Comparison of ENCODE assay signal across 10 cellular contexts in the genomic region with DNA sequence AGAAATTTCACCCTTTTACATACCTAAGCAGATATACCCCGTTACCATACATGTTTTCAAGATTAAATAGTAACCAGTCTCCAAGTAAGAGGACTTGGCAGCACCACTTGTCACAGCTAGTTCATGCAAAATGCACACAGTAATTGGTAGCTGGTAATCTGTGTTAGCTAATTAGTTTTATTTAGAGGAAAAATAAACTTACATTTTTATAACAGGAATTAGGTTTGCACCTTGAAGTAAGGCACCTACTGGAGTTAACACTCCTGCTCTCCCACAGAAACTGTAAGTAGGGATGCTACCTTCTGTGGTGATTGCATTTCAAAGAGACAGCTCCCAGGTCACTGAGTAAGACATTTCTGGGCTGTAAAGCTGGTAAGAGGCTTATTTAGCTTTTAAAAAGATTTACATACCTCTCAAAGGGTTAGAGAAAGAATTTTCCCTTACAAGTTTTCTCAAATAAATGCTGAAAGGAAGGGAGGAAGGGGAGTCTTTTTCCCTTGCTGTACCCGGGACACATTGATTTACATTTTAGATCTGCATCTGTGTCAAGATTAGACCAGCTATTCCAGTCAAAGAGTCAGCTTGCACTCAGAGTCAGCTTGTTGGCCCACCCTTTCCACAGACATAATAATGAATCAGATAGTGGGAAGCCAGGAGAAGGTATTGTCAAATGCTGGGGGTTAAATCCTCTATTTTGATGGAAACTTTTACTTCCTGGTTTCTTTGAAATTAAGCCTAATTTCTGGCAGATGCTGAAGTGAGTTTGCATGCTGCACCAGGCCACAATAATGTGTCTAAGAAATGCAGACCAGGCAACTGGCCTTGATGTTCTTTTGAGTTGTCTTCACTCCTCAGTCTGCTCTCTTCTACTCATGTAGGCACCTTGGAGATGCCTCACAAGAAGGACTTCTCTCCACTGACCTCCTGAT.
A peak's percentile ranks its signal among the peaks of the same experiment; 100 is the strongest.
DNase-seq lines count a peak whose midpoint lies in the region; ATAC-seq, FAIRE-seq and TF ChIP-seq lines count a peak whose summit lies in the region.
"Had no signal": no experiment of that assay in that cellular context is flagged by ENCODE, and none has a peak within 500 bp of the region (broad histone marks: within the 10 kb centered on the region; RNA-seq: fewer than 3 reads in every experiment).

No MANE protein-coding gene starts in this region.

- H3K9me2 ChIP-seq in PC-3 (replicated peaks; ENCODE audit: low read length): no peaks in the 10 kb centered on the region

- intact Hi-C loops in PC-3 (cut with micrococcal nuclease): no loop called here

- peak overlapping the region; percentile 38 for H4K91ac ChIP-seq in H1 (replicated peaks; ENCODE audit: insufficient read length, low read length)

- no peak overlapping the region for H2BK120ac ChIP-seq in H1 (replicated peaks; ENCODE audit: low read depth, low read length)

- no peak overlapping the region for H3K4ac ChIP-seq in H1 (replicated peaks; ENCODE audit: insufficient read length, low read depth, low read length)

- ATAC-seq in PC-3 (no peak), GM18870 (IDR thresholded peaks at IDR 0.05; ENCODE audit: unreplicated experiment) (no peak)

- peak overlapping the region; percentile 88 for H2BK15ac ChIP-seq in H1 (ENCODE audit: low read length)

- no peak overlapping the region for H3K56ac ChIP-seq in H1 (replicated peaks; ENCODE audit: insufficient read length, low read depth, low read length)

- H3K27me3 ChIP-seq in PC-3 (ENCODE audit: low read length) (no peaks in the 10 kb centered on the region), H1 (replicated peaks in 1 of 4; ENCODE audit: control insufficient read depth in 3 of 4, extremely low read depth in 1 of 4, insufficient read depth in 3 of 4, low read length in 3 of 4) (peaks cover 0 to 2% (median 0%) of the 10 kb centered on the region in 4 experiments; a peak in 1 of 7 replicates)

- peak overlapping the region; percentile 81; the same call in 1 of the 2 replicates for H3K4me2 ChIP-seq in PC-3 (ENCODE audit: low read length)
- H3K4me2 ChIP-seq in H1 (ENCODE audit: insufficient read depth in 1 of 2, low read depth in 2 of 2, low read length in 2 of 2): peak overlapping the region; percentile 44 to 74

- POLR2A ChIA-PET in PC-3 (lab: Charles Lee; ENCODE audit: unreplicated experiment): interaction anchor here (0.6 to 1.6 kb wide), 2 partner anchors 11 to 60 kb away, joined by 3 to 15 read pairs; no protein-coding TSS in a partner anchor
- POLR2A ChIA-PET in H1 (lab: Charles Lee; ENCODE audit: partially characterized antibody): interaction anchor here (0.7 to 5.8 kb wide), 8 partner anchors 10 to 78 kb away, joined by 3 to 68 read pairs (median 6); a partner anchor contains a TSS

- H3K23me2 ChIP-seq in H1 (ENCODE audit: low read depth, low read length): peaks cover 3% of the 10 kb centered on the region; the same call in 1 of the 2 replicates

- no peak overlapping the region for H3K4me3 ChIP-seq in PC-3 (ENCODE audit: low read length)
- H3K4me3 ChIP-seq in H1 (ENCODE audit: extremely low read depth in 1 of 4, insufficient read depth in 2 of 4, low read depth in 3 of 4, low read length in 4 of 4): peak overlapping the region in 1 of 4 experiments; percentile 19; a peak in 1 of 8 replicates
- no peak overlapping the region for H3K4me3 ChIP-seq in skin epidermis

- CTCF ChIA-PET in PC-3 (lab: Charles Lee) (interaction anchor here (0.6 kb wide), 1 partner anchor 44 kb away, joined by 3 read pairs; no protein-coding TSS in a partner anchor), H1 (lab: Charles Lee; ENCODE audit: partially characterized antibody) (interaction anchor here (0.5 to 3.0 kb wide), 9 partner anchors 8 to 284 kb away, joined by 3 to 16 read pairs (median 5); a partner anchor contains a TSS)

- no peak overlapping the region for H4K8ac ChIP-seq in H1 (ENCODE audit: extremely low read depth, insufficient read depth, low read length)

- H3K79me2 ChIP-seq in PC-3 (ENCODE audit: low read length) (no peaks in the 10 kb centered on the region), H1 (ENCODE audit: control insufficient read depth in 1 of 2, insufficient read depth in 2 of 2, low read length in 2 of 2) (no peaks in the 10 kb centered on the region)

- 24% methylated on average over 2 of the region's 2 CpGs; no CpG with 5 or more reads in 1 of the 2 experiments for WGBS in H1 (ENCODE audit: extremely low coverage in 1 of 2, insufficient coverage in 1 of 2, insufficient read length in 1 of 2, insufficient replicate concordance in 2 of 2, low coverage in 1 of 2, low lambda C conversion rate in 2 of 2, missing lambda C conversion rate in 1 of 2), 2 experiments

- H3K4me1 ChIP-seq in PC-3 (ENCODE audit: insufficient read depth, low read length): peaks cover 43% of the 10 kb centered on the region
- peaks cover 15 to 41% (median 38%) of the 10 kb centered on the region in 4 experiments; a peak in 6 of 7 replicates for H3K4me1 ChIP-seq in H1 (replicated peaks in 1 of 4; ENCODE audit: control insufficient read depth in 3 of 4, insufficient read depth in 4 of 4, low read length in 3 of 4)

- H3K14ac ChIP-seq in H1 (ENCODE audit: insufficient read length): no peak overlapping the region

- no peak for TF ChIP-seq POLR2A in H1 (IDR thresholded peaks at IDR 0.05; ENCODE audit: control extremely low read depth in 1 of 2, low read depth in 2 of 2, low read length in 2 of 2)

- no peak overlapping the region; the same call in 1 of the 2 replicates for H3K18ac ChIP-seq in H1 (ENCODE audit: extremely low read depth, low read length)

- peak; percentile 41 for DNase-seq in NCI-H510A treated with DMSO at 0.1 percent for 48 hours (lab: John Stamatoyannopoulos, UW)
- no peak for DNase-seq in NCI-H510A (lab: John Stamatoyannopoulos, UW)
- DNase-seq in PC-3: no peak
- DNase-seq in H1 (ENCODE audit: low read depth in 1 of 2, low spot score in 2 of 2): no peak
- DNase-seq in stimulated activated CD4-positive, alpha-beta T cell treated with anti-CD3 and anti-CD28 coated beads, Interleukin-15, amount 100 ng/mL, for 24 hours: no peak
- DNase-seq in effector CD4-positive, alpha-beta T cell: no peak
- DNase-seq: RPMI8226; stimulated activated CD4-positive, alpha-beta T cell treated with anti-CD3 and anti-CD28 coated beads, Interleukin-4, amount 100 ng/mL, for 4 hours had no signal

- no peaks in the 10 kb centered on the region for H3F3A ChIP-seq in PC-3 (ENCODE audit: low read length, unreplicated experiment)

- no peak for FAIRE-seq in H1 (lab: Jason Lieb, UNC)

- TF ChIP-seq EP300 in H1 (IDR thresholded peaks at IDR 0.05; ENCODE audit: borderline replicate concordance in 1 of 2, low read depth in 2 of 2, low read length in 2 of 2): no peak

- H3K27ac ChIP-seq in PC-3 (ENCODE audit: low read length) (peak overlapping the region; percentile 96), H1 (ENCODE audit: low read depth, low read length) (no peak overlapping the region), skin epidermis (peak overlapping the region in 20 of 21 experiments; percentile 0 to 97 (median 83))

- H3K79me1 ChIP-seq in H1 (ENCODE audit: low read depth, low read length): no peaks in the 10 kb centered on the region

- H3K23ac ChIP-seq in H1 (ENCODE audit: insufficient read length): no peak overlapping the region

- H3K36me3 ChIP-seq in PC-3 (ENCODE audit: low read depth, low read length) (no peaks in the 10 kb centered on the region), H1 (ENCODE audit: control insufficient read depth in 2 of 4, insufficient read depth in 4 of 4, low read length in 3 of 4) (no peaks in the 10 kb centered on the region)

- H2AFZ ChIP-seq in PC-3 (ENCODE audit: low read length) (peak overlapping the region; percentile 51), H1 (ENCODE audit: low read length) (no peak overlapping the region)

- H2BK12ac ChIP-seq in H1 (ENCODE audit: low read depth, low read length): peak overlapping the region; percentile 7; the same call in 1 of the 2 replicates

- H2BK20ac ChIP-seq in H1 (ENCODE audit: low read length): peak overlapping the region; percentile 28; the same call in 1 of the 2 replicates

- H3K9ac ChIP-seq in PC-3 (ENCODE audit: low read length) (no peak overlapping the region), H1 (replicated peaks in 1 of 4; ENCODE audit: extremely low read depth in 1 of 4, low read depth in 3 of 4, low read length in 3 of 4) (no peak overlapping the region)

- no peak for TF ChIP-seq RAD21 in H1 (IDR thresholded peaks at IDR 0.05 in 1 of 2, conservative IDR thresholded peaks at IDR 0.05 in 1 of 2; ENCODE audit: low read depth in 2 of 2, low read length in 2 of 2)

- BruUV-seq in PC-3 (replicated peaks; lab: Mats Ljungman, UMichigan): no TSS peak

- no peak overlapping the region for H4K5ac ChIP-seq in H1 (ENCODE audit: insufficient read length, low read depth, low read length)

- H4K20me1 ChIP-seq in PC-3 (ENCODE audit: low read length) (no peaks in the 10 kb centered on the region), H1 (replicated peaks in 1 of 2; ENCODE audit: control insufficient read depth in 1 of 2, insufficient read depth in 2 of 2, low read length in 2 of 2) (no peaks in the 10 kb centered on the region)

- TF ChIP-seq CTCF in PC-3 (conservative IDR thresholded peaks at IDR 0.05; ENCODE audit: low read depth, low read length) (no peak), H1 (IDR thresholded peaks at IDR 0.05; ENCODE audit: control extremely low read depth in 1 of 3, insufficient read depth in 1 of 3, low read depth in 1 of 3, low read length in 3 of 3) (no peak)

- no peak overlapping the region for H2BK5ac ChIP-seq in H1 (ENCODE audit: low read depth, low read length)

- H3K9me3 ChIP-seq in PC-3 (ENCODE audit: low read length): no peaks in the 10 kb centered on the region
- H3K9me3 ChIP-seq in H1 (ENCODE audit: insufficient read depth in 2 of 2, low read depth in 1 of 2, low read length in 1 of 2): no peaks in the 10 kb centered on the region

- peak overlapping the region; percentile 60; the same call in 1 of the 2 replicates for H2AK5ac ChIP-seq in H1 (ENCODE audit: low read depth, low read length)

TF ChIP-seq in H1, 55 proteins besides CTCF, POLR2A, EP300 and RAD21 (continues in another document):
- TF ChIP-seq CTBP2 (IDR thresholded peaks at IDR 0.05; ENCODE audit: borderline replicate concordance, insufficient read depth, insufficient read length, low read length): no peak
- TF ChIP-seq POU5F1 (IDR thresholded peaks at IDR 0.05; ENCODE audit: low read depth, low read length): no peak
- TF ChIP-seq SP1 (IDR thresholded peaks at IDR 0.05; ENCODE audit: low read depth, low read length): no peak
